12 cellular contexts compared by ENCODE assay signal in genomic region chr3:66797916-66798560, GRCh38.
A peak's percentile ranks its signal among the peaks of the same experiment; 100 is the strongest.
DNase-seq lines count a peak whose midpoint lies in the region; ATAC-seq and TF ChIP-seq lines count a peak whose summit lies in the region.
"Had no signal": no experiment of that assay in that cellular context is flagged by ENCODE, and none has a peak within 500 bp of the region (broad histone marks: within the 10 kb centered on the region; RNA-seq: fewer than 3 reads in every experiment).

No MANE protein-coding gene starts in this region.

- peaks cover 0 to 12% (median 8%) of the 10 kb centered on the region in 4 donors for H3K4me1 ChIP-seq in esophagus muscularis mucosa
- H3K4me1 ChIP-seq in testis = peaks cover 7% of the 10 kb centered on the region

- ATAC-seq in HG03520 (IDR thresholded peaks at IDR 0.05; ENCODE audit: unreplicated experiment) = no peak
- ATAC-seq in naive thymus-derived CD8-positive, alpha-beta T cell = no peak
- ATAC-seq: stimulated activated effector memory CD8-positive, alpha-beta T cell treated with anti-CD3 and anti-CD28 coated beads, Interleukin-12 subunit alpha, Interleukin-12 subunit beta, amount 100 ng/mL, for 72 hours had no signal

- WGBS in esophagus muscularis mucosa = 34% methylated on average over 24 of the region's 26 CpGs
- 11 to 20% methylated on average over 25 to 26 of the region's 26 CpGs for WGBS in testis, 2 donors

- H3K27ac ChIP-seq in esophagus muscularis mucosa (replicated peaks in 1 of 4) (no peak overlapping the region), testis (no peak overlapping the region)
- H3K27ac ChIP-seq: 22Rv1 had no signal

- intact Hi-C loops in esophagus muscularis mucosa (cut with DNase I) (no loop called here), testis (cut with DNase I; ENCODE audit: low total_unique reads) (no loop called here)

- H3K27ac Mint-ChIP-seq in naive thymus-derived CD8-positive, alpha-beta T cell = no peak overlapping the region
- H3K27ac Mint-ChIP-seq: activated naive CD8-positive, alpha-beta T cell; stimulated activated effector memory CD8-positive, alpha-beta T cell treated with anti-CD3 and anti-CD28 coated beads, Interleukin-12 subunit alpha, Interleukin-12 subunit beta, amount 100 ng/mL, for 72 hours had no signal

- H3K27me3 ChIP-seq in esophagus muscularis mucosa (no peaks in the 10 kb centered on the region), testis (no peaks in the 10 kb centered on the region)

- H3K36me3 Mint-ChIP-seq in naive thymus-derived CD8-positive, alpha-beta T cell = peaks cover 0 to 8% (median 2%) of the 10 kb centered on the region in 3 donors
- H3K36me3 Mint-ChIP-seq: stimulated activated effector memory CD8-positive, alpha-beta T cell treated with anti-CD3 and anti-CD28 coated beads, Interleukin-12 subunit alpha, Interleukin-12 subunit beta, amount 100 ng/mL, for 72 hours had no signal

- DNase-seq in NCI-H345 (lab: John Stamatoyannopoulos, UW) (peak; percentile 29), NCI-H345 treated with DMSO at 0.1 percent for 48 hours (lab: John Stamatoyannopoulos, UW; ENCODE audit: unreplicated experiment) (no peak), esophagus muscularis mucosa (ENCODE audit: extremely low spot score) (no peak), lung microvascular endothelial cell (ENCODE audit: low read depth in 2 of 2) (peak; percentile 33 to 44), testis (peak; percentile 38)
- no peak for DNase-seq in naive thymus-derived CD8-positive, alpha-beta T cell
- no peak for DNase-seq in stimulated activated CD4-positive, alpha-beta T cell treated with anti-CD3 and anti-CD28 coated beads, Interleukin-4, amount 100 ng/mL, for 1 hour
- DNase-seq: SK-N-SH had no signal

- TF ChIP-seq POLR2A in esophagus muscularis mucosa (IDR thresholded peaks at IDR 0.05; ENCODE audit: low read depth) (no peak), testis (IDR thresholded peaks at IDR 0.05) (no peak)

- TF ChIP-seq EP300 in esophagus muscularis mucosa (IDR thresholded peaks at IDR 0.05) = no peak

- H3K4me3 ChIP-seq in esophagus muscularis mucosa = peak overlapping the region; percentile 15 to 45 (median 30)
- peak overlapping the region; percentile 1 to 18 for H3K4me3 ChIP-seq in testis

- H3K4me1 Mint-ChIP-seq in naive thymus-derived CD8-positive, alpha-beta T cell = no peaks in the 10 kb centered on the region
- H3K4me1 Mint-ChIP-seq: stimulated activated effector memory CD8-positive, alpha-beta T cell treated with anti-CD3 and anti-CD28 coated beads, Interleukin-12 subunit alpha, Interleukin-12 subunit beta, amount 100 ng/mL, for 72 hours had no signal

- no peaks in the 10 kb centered on the region for H3K9me3 ChIP-seq in esophagus muscularis mucosa
- no peaks in the 10 kb centered on the region for H3K9me3 ChIP-seq in testis
- H3K9me3 ChIP-seq: SK-N-SH had no signal

- H3K27me3 Mint-ChIP-seq in naive thymus-derived CD8-positive, alpha-beta T cell = peaks cover 11 to 39% (median 21%) of the 10 kb centered on the region in 5 donors

- peaks cover 0 to 9% (median 6%) of the 10 kb centered on the region in 9 donors for H3K9me3 Mint-ChIP-seq in naive thymus-derived CD8-positive, alpha-beta T cell

- H3K4me3 Mint-ChIP-seq in naive thymus-derived CD8-positive, alpha-beta T cell = no peak overlapping the region
- H3K4me3 Mint-ChIP-seq: activated naive CD8-positive, alpha-beta T cell; stimulated activated effector memory CD8-positive, alpha-beta T cell treated with anti-CD3 and anti-CD28 coated beads, Interleukin-12 subunit alpha, Interleukin-12 subunit beta, amount 100 ng/mL, for 72 hours had no signal

- no peaks in the 10 kb centered on the region for H3K36me3 ChIP-seq in esophagus muscularis mucosa
- H3K36me3 ChIP-seq in testis (ENCODE audit: low read depth, missing control alignments) = no peaks in the 10 kb centered on the region

- POLR2A ChIA-PET in naive thymus-derived CD8-positive, alpha-beta T cell (lab: Charles Lee) = no interaction called here

- TF ChIP-seq CTCF in esophagus muscularis mucosa (IDR thresholded peaks at IDR 0.05) = no peak
- no peak for TF ChIP-seq CTCF in testis (IDR thresholded peaks at IDR 0.05)

Comparison
In these comparisons a context has a peak if more than half of its experiments do, and no peak if none do; other contexts are left out.
1. DNase-seq: peak in NCI-H345 (single experiment), lung microvascular endothelial cell (2 of 2) and testis (single experiment); none in NCI-H345 treated with DMSO at 0.1 percent for 48 hours (single experiment), esophagus muscularis mucosa (single experiment), naive thymus-derived CD8-positive, alpha-beta T cell (0 of 10) and stimulated activated CD4-positive, alpha-beta T cell treated with anti-CD3 and anti-CD28 coated beads, Interleukin-4, amount 100 ng/mL, for 1 hour (single experiment).